1 cellular context compared by ENCODE assay signal in genomic region chr20:47271216-47271615, GRCh38.
TF ChIP-seq lines count a peak whose summit lies in the region.

No MANE protein-coding gene starts in this region.

TF ChIP-seq in WTC11, 78 proteins besides CTCF, POLR2A, EP300 and RAD21 (continued from another document):
- no peak for TF ChIP-seq ZNF281 (CRISPR knock-in tag; IDR thresholded peaks at IDR 0.05)
- TF ChIP-seq ZSCAN18 (CRISPR knock-in tag; IDR thresholded peaks at IDR 0.05), result no peak
- TF ChIP-seq ZNF671 (CRISPR knock-in tag; IDR thresholded peaks at IDR 0.05), result no peak
TF ChIP-seq in WTC11: peak in this region for 0.
